In genomic region chr17:17034496-17035066, GRCh38 we compare ENCODE assay signal across 32 cellular contexts.
"Had no signal": no experiment of that assay in that cellular context is flagged by ENCODE, and none has a peak within 500 bp of the region (broad histone marks: within the 10 kb centered on the region; RNA-seq: fewer than 3 reads in every experiment).

No MANE protein-coding gene starts in this region.

- H3K4me3 ChIP-seq: esophagus squamous epithelium, left ventricle myocardium inferior, ovary, sigmoid colon, stomach, transverse colon, uterus had no signal

- H3K27me3 ChIP-seq: esophagus squamous epithelium, ovary, sigmoid colon, stomach, transverse colon, uterus had no signal

- H3K27me3 Mint-ChIP-seq: activated CD4-positive, alpha-beta memory T cell treated with anti-CD3 and anti-CD28 coated beads, Interleukin-2, amount 10 ng/mL, durations not matched to agents 7 days and 5 days; activated CD4-positive, alpha-beta T cell treated with anti-CD3 and anti-CD28 coated beads, Interleukin-2, amount 10 ng/mL, durations not matched to agents 24 days and 14 days; activated T-cell treated with anti-CD3 and anti-CD28 coated beads, Interleukin-2, amount 50 U/mL, for 24 hours; central memory CD8-positive, alpha-beta T cell; naive B cell; progenitor cell of endocrine pancreas had no signal

- H3K36me3 Mint-ChIP-seq: naive B cell; stimulated activated memory B cell treated with anti-CD40 and anti-IgM and Interleukin-4, amounts not matched to agents 10 μg/mL and 1 μg/mL and 100 μg/mL, for 72 hours had no signal

- H3K4me1 Mint-ChIP-seq: activated CD4-positive, alpha-beta memory T cell treated with anti-CD3 and anti-CD28 coated beads, Interleukin-2, amount 10 ng/mL, durations not matched to agents 7 days and 5 days; activated CD4-positive, alpha-beta T cell treated with anti-CD3 and anti-CD28 coated beads, Interleukin-2, amount 10 ng/mL, durations not matched to agents 24 days and 14 days; central memory CD8-positive, alpha-beta T cell had no signal

- ATAC-seq: activated CD4-positive, CD25-positive, alpha-beta regulatory T cell treated with anti-CD3 and anti-CD28 coated beads, Interleukin-2, amount 50 U/mL, for 24 hours; stimulated activated memory B cell treated with anti-CD40 and anti-IgM and Interleukin-4, amounts not matched to agents 10 μg/mL and 1 μg/mL and 100 μg/mL, for 72 hours had no signal

- H3K27ac Mint-ChIP-seq: activated CD4-positive, alpha-beta memory T cell treated with anti-CD3 and anti-CD28 coated beads, Interleukin-2, amount 10 ng/mL, durations not matched to agents 7 days and 5 days; activated CD4-positive, alpha-beta T cell treated with anti-CD3 and anti-CD28 coated beads, Interleukin-2, amount 10 ng/mL, durations not matched to agents 24 days and 14 days; activated T-cell treated with anti-CD3 and anti-CD28 coated beads, Interleukin-2, amount 50 U/mL, for 24 hours; nephron progenitor cell; progenitor cell of endocrine pancreas; T-helper 2 cell treated with Interferon-gamma antibody and Interleukin-4, amounts not matched to agents 5 μg/mL and 100 μg/mL, for 36 hours had no signal

- H3K4me1 ChIP-seq: uterus had no signal

- H3K36me3 ChIP-seq: esophagus squamous epithelium, left ventricle myocardium inferior, neutrophil, ovary, sigmoid colon, stomach, transverse colon, uterus, WERI-Rb-1 had no signal

- H3K9me3 ChIP-seq: esophagus squamous epithelium, left ventricle myocardium inferior, neutrophil, ovary, sigmoid colon, stomach, transverse colon, uterus had no signal

- H3K9me3 Mint-ChIP-seq: activated CD4-positive, alpha-beta memory T cell treated with anti-CD3 and anti-CD28 coated beads, Interleukin-2, amount 10 ng/mL, durations not matched to agents 7 days and 5 days; activated CD4-positive, alpha-beta T cell treated with anti-CD3 and anti-CD28 coated beads, Interleukin-2, amount 10 ng/mL, durations not matched to agents 24 days and 14 days; activated T-cell treated with anti-CD3 and anti-CD28 coated beads, Interleukin-2, amount 50 U/mL, for 24 hours; central memory CD8-positive, alpha-beta T cell; naive B cell; nephron progenitor cell; stimulated activated memory B cell treated with anti-CD40 and anti-IgM and Interleukin-4, amounts not matched to agents 10 μg/mL and 1 μg/mL and 100 μg/mL, for 72 hours; T-helper 2 cell treated with Interferon-gamma antibody and Interleukin-4, amounts not matched to agents 5 μg/mL and 100 μg/mL, for 36 hours had no signal

- DNase-seq: activated CD4-positive, alpha-beta memory T cell treated with anti-CD3 and anti-CD28 coated beads, Interleukin-2, amount 10 ng/mL, durations not matched to agents 7 days and 5 days; activated CD4-positive, alpha-beta T cell treated with anti-CD3 and anti-CD28 coated beads, Interleukin-2, amount 10 ng/mL, durations not matched to agents 24 days and 14 days; activated CD8-positive, alpha-beta memory T cell treated with anti-CD3 and anti-CD28 coated beads, Interleukin-2, amount 50 U/mL, for 48 hours; activated gamma-delta T cell treated with Interleukin-2 at 50 U/mL for 16 hours; activated naive CD4-positive, alpha-beta T cell treated with anti-CD3 and anti-CD28 coated beads, Interleukin-2, amount 50 U/mL, for 16 hours; activated T-cell treated with anti-CD3 and anti-CD28 coated beads, Interleukin-2, amount 50 U/mL, for 24 hours; amniotic stem cell; dermis blood vessel endothelial cell; effector CD4-positive, alpha-beta T cell; esophagus squamous epithelium; kidney glomerular epithelial cell; left ventricle myocardium inferior; naive B cell; nephron progenitor cell; ovary; retina; sigmoid colon; small intestine; stimulated activated CD4-positive, alpha-beta T cell treated with anti-CD3 and anti-CD28 coated beads, Interleukin-1b, Interleukin-23, amount 100 ng/mL, for 48 hours; stimulated activated CD4-positive, alpha-beta T cell treated with anti-CD3 and anti-CD28 coated beads, Interleukin-4, amount 100 ng/mL, for 4 hours; stimulated activated CD8-positive, alpha-beta memory T cell treated with anti-CD3 and anti-CD28 coated beads, Interleukin-4, amount 100 ng/mL, for 48 hours; stomach; T-helper 1 cell; transverse colon; uterus; WERI-Rb-1 had no signal

- H3K27ac ChIP-seq: esophagus squamous epithelium, neutrophil, ovary, sigmoid colon, transverse colon, uterus, WERI-Rb-1 had no signal

- H3K4me3 Mint-ChIP-seq: activated CD4-positive, alpha-beta memory T cell treated with anti-CD3 and anti-CD28 coated beads, Interleukin-2, amount 10 ng/mL, durations not matched to agents 7 days and 5 days; activated CD4-positive, alpha-beta T cell treated with anti-CD3 and anti-CD28 coated beads, Interleukin-2, amount 10 ng/mL, durations not matched to agents 24 days and 14 days; activated T-cell treated with anti-CD3 and anti-CD28 coated beads, Interleukin-2, amount 50 U/mL, for 24 hours; central memory CD8-positive, alpha-beta T cell; naive B cell; nephron progenitor cell; stimulated activated memory B cell treated with anti-CD40 and anti-IgM and Interleukin-4, amounts not matched to agents 10 μg/mL and 1 μg/mL and 100 μg/mL, for 72 hours; T-helper 2 cell treated with Interferon-gamma antibody and Interleukin-4, amounts not matched to agents 5 μg/mL and 100 μg/mL, for 36 hours had no signal
